Comparison of ENCODE assay signal across 2 cellular contexts in genomic region chr10:113899952-113900598, GRCh38.
TF ChIP-seq lines count a peak whose summit lies in the region.

No MANE protein-coding gene starts in this region.

TF ChIP-seq in A549, 52 proteins besides CTCF, POLR2A, EP300 and RAD21 (continued from another document):
- TF ChIP-seq FOSL2 (IDR thresholded peaks at IDR 0.05), result no peak
- no peak for TF ChIP-seq FOSL2 (CRISPR knock-in tag; IDR thresholded peaks at IDR 0.05)
- TF ChIP-seq BCL3 (IDR thresholded peaks at IDR 0.05), result no peak
- TF ChIP-seq JUNB (IDR thresholded peaks at IDR 0.05), result no peak
- no peak for TF ChIP-seq CHD2 (IDR thresholded peaks at IDR 0.05; ENCODE audit: low read length, partially characterized antibody)
- no peak for TF ChIP-seq ZSCAN20 (CRISPR knock-in tag; IDR thresholded peaks at IDR 0.05)
- no peak for TF ChIP-seq SMC3 (IDR thresholded peaks at IDR 0.05)

TF ChIP-seq in SK-N-SH, 30 proteins besides CTCF, POLR2A, EP300 and RAD21 (continued from another document):
- TF ChIP-seq MAX (IDR thresholded peaks at IDR 0.05; ENCODE audit: low read depth), result no peak
- TF ChIP-seq FOSL2 (IDR thresholded peaks at IDR 0.05; ENCODE audit: borderline replicate concordance, low read depth), result no peak
- no peak for TF ChIP-seq RXRA (IDR thresholded peaks at IDR 0.05; ENCODE audit: borderline replicate concordance, low read depth)
- no peak for TF ChIP-seq ELF1 (IDR thresholded peaks at IDR 0.05)
- no peak for TF ChIP-seq REST (IDR thresholded peaks at IDR 0.05; ENCODE audit: low read depth, low read length)
- TF ChIP-seq FOXJ3 (CRISPR knock-in tag; IDR thresholded peaks at IDR 0.05), result no peak
- no peak for TF ChIP-seq RCOR1 (IDR thresholded peaks at IDR 0.05; ENCODE audit: low read length)
- no peak for TF ChIP-seq TAF1 (IDR thresholded peaks at IDR 0.05; ENCODE audit: borderline replicate concordance, low read depth, low read length)
